8 cellular contexts compared by ENCODE assay signal in genomic region chr2:178414266-178415247, GRCh38. TPM values are rescaled to one million over a fixed set of nuclear protein-coding genes. Genes with fewer than 3 reads are reported as not detected.
DNase-seq lines count a peak whose midpoint lies in the region; ATAC-seq and TF ChIP-seq lines count a peak whose summit lies in the region.

No MANE protein-coding gene starts in this region.

- POLR2A ChIA-PET in activated CD4-positive, alpha-beta T cell treated with anti-CD3 and anti-CD28 coated beads for 36 hours (lab: Charles Lee), result interaction anchor here (0.6 to 1.6 kb wide), 3 partner anchors 36 to 642 kb away, joined by 3 to 4 read pairs (median 4); partner anchors contain the start of genes PJVK, PLEKHA3 and PRKRA

- peak overlapping the region; percentile 67 for H3K4me3 Mint-ChIP-seq in activated CD4-positive, alpha-beta T cell treated with anti-CD3 and anti-CD28 coated beads for 36 hours

- CTCF ChIA-PET in activated CD4-positive, alpha-beta T cell treated with anti-CD3 and anti-CD28 coated beads for 36 hours (lab: Charles Lee), result interaction anchor here (0.6 to 5.9 kb wide), 31 partner anchors 9 to 1661 kb away, joined by 3 to 91 read pairs (median 5); partner anchors contain the start of genes PJVK, PRKRA and RBM45

- DNase-seq in BE2C (peak; percentile 86), NCI-H446 (lab: John Stamatoyannopoulos, UW) (peak; percentile 94 to 95), coronary artery (ENCODE audit: low spot score) (peak; percentile 92), left kidney (ENCODE audit: low read depth, low spot score) (peak; percentile 98)
- DNase-seq in activated CD4-positive, alpha-beta T cell treated with anti-CD3 and anti-CD28 coated beads for 36 hours, result peak; percentile 90
- DNase-seq in stimulated activated CD4-positive, alpha-beta T cell treated with anti-CD3 and anti-CD28 coated beads, Interleukin-2, amount 100 ng/mL, for 24 hours, result peak; percentile 80 to 81

- H3K9me3 Mint-ChIP-seq in activated CD4-positive, alpha-beta T cell treated with anti-CD3 and anti-CD28 coated beads for 36 hours (ENCODE audit: low read depth), result no peaks in the 10 kb centered on the region

- intact Hi-C loops in activated CD4-positive, alpha-beta T cell treated with anti-CD3 and anti-CD28 coated beads for 36 hours (cut with DNase I, micrococcal nuclease), result loop anchor here (1.0 to 10.0 kb wide), 10 partner anchors 17 to 800 kb away; partner anchors contain the start of genes RBM45 (in 2 of the 2) and OSBPL6 (in 1 of the 2)

- no peaks in the 10 kb centered on the region for H3K36me3 ChIP-seq in BE2C

- H3K9me3 ChIP-seq in BE2C, result no peaks in the 10 kb centered on the region

- peak overlapping the region; percentile 71 for H3K27ac Mint-ChIP-seq in activated CD4-positive, alpha-beta T cell treated with anti-CD3 and anti-CD28 coated beads for 36 hours

- peaks cover 3% of the 10 kb centered on the region; the same call in 1 of the 2 replicates for H3K4me1 ChIP-seq in BE2C

- TF ChIP-seq CTCF in BE2C (IDR thresholded peaks at IDR 0.05; ENCODE audit: low read depth, low read length) (peak; percentile 81), coronary artery (IDR thresholded peaks at IDR 0.05) (peak; percentile 80)

- H3K4me3 ChIP-seq in BE2C (ENCODE audit: low read depth, low read length) (peak overlapping the region; percentile 75), coronary artery (peak overlapping the region; percentile 75)

- no peaks in the 10 kb centered on the region for H3K36me3 Mint-ChIP-seq in activated CD4-positive, alpha-beta T cell treated with anti-CD3 and anti-CD28 coated beads for 36 hours (ENCODE audit: low read depth)

- H3K4me1 Mint-ChIP-seq in activated CD4-positive, alpha-beta T cell treated with anti-CD3 and anti-CD28 coated beads for 36 hours, result peaks cover 11% of the 10 kb centered on the region

- no peaks in the 10 kb centered on the region for H3K27me3 ChIP-seq in BE2C

- H3K27ac ChIP-seq in coronary artery, result peak overlapping the region; percentile 88 to 89

- ATAC-seq in GM19035 (IDR thresholded peaks at IDR 0.05; ENCODE audit: unreplicated experiment) (peak; percentile 75), HG03354 (IDR thresholded peaks at IDR 0.05; ENCODE audit: poor library complexity, severe bottlenecking, unreplicated experiment) (peak; percentile 79)
- ATAC-seq in activated CD4-positive, alpha-beta T cell treated with anti-CD3 and anti-CD28 coated beads for 36 hours, result peak; percentile 83

- no peaks in the 10 kb centered on the region for H3K27me3 Mint-ChIP-seq in activated CD4-positive, alpha-beta T cell treated with anti-CD3 and anti-CD28 coated beads for 36 hours

RNA-seq across cellular contexts. Expression of gene PRKRA, which starts 36.4 kb away (rescaled TPM):
- polyA plus RNA-seq in BE2C (2012; ENCODE audit: insufficient read depth, insufficient read length, low read depth), result 21.2 TPM
- total RNA-seq in activated CD4-positive, alpha-beta T cell treated with anti-CD3 and anti-CD28 coated beads for 36 hours, result 10 to 100 TPM; 63.5 to 65.1 TPM

RNA-seq across cellular contexts. Expression of gene PJVK, which starts 36.6 kb away (rescaled TPM):
- polyA plus RNA-seq in BE2C (2012; ENCODE audit: insufficient read depth, insufficient read length, low read depth), result 1.3 TPM
- 1 to 10 TPM; 1.9 to 2.4 TPM for total RNA-seq in activated CD4-positive, alpha-beta T cell treated with anti-CD3 and anti-CD28 coated beads for 36 hours

Comparison
In these comparisons a context has a peak if more than half of its experiments do, and no peak if none do; other contexts are left out.
1. Peak in every context shown above with its lines: DNase-seq, ATAC-seq, H3K4me3 ChIP-seq and H3K27ac ChIP-seq.